14 cellular contexts compared by ENCODE assay signal in the genomic region with DNA sequence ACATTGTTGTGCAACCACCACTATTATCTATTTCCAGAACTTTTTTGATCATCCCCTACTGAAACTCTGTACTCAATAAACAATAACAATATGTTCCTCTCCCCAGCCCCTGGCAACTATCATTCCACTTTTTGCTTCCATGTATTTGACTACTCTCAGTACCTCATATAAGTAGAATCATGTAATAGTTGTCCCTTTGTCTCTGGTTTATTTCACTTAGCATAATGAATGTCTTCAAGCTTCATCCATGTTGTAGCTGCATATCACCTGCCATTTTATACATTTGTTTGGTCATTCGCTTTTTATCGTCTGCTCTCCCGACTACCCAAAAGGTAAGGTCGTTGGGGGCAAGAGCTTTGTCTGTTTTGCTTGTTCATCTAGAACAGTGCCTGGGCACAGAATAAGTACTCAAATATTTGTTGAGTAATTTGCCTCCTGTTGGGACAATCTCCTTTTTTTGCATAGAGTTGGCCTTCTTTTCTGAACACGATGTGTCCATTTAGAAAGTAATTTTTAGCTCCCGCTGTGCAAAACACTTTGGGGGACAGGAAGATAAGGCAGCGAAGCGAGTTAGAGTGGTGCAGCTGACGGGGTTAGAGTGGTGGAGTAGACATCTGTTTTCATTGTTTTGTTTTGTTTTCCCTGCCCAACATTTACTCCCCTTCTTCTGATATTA.
DNase-seq lines count a peak whose midpoint lies in the region; ATAC-seq and TF ChIP-seq lines count a peak whose summit lies in the region.
"Had no signal": no experiment of that assay in that cellular context is flagged by ENCODE, and none has a peak within 500 bp of the region (broad histone marks: within the 10 kb centered on the region; RNA-seq: fewer than 3 reads in every experiment).

No MANE protein-coding gene starts in this region.

- in situ Hi-C loops in HAP-1 (cut with MboI; ENCODE audit: low sequenced_read_pairs): no loop called here

- 41 to 53% methylated on average over 9 of the region's 9 CpGs for WGBS in heart right ventricle, 2 donors
- 47 to 64% methylated on average over 9 of the region's 9 CpGs for WGBS in testis, 2 donors

- intact Hi-C loops in heart right ventricle (cut with DNase I): no loop called here
- intact Hi-C loops in testis (cut with DNase I; ENCODE audit: low total_unique reads): no loop called here

- DNase-seq in NCI-H2227 treated with DMSO at 0.1 percent for 48 hours (lab: John Stamatoyannopoulos, UW): peak; percentile 9
- no peak for DNase-seq in heart right ventricle
- DNase-seq in testis: no peak
- no peak for DNase-seq in HAP-1 (ENCODE audit: low spot score in 2 of 2)
- DNase-seq in GDM1 (lab: John Stamatoyannopoulos, UW): no peak
- no peak for DNase-seq in foreskin keratinocyte
- no peak for DNase-seq in T1000 (lab: John Stamatoyannopoulos, UW)
- DNase-seq: activated naive CD4-positive, alpha-beta T cell treated with anti-CD3 and anti-CD28 coated beads for 36 hours; hippocampal formation; left cardiac atrium; naive B cell; NCI-H526; stimulated activated CD4-positive, alpha-beta T cell treated with anti-CD3 and anti-CD28 coated beads, Interleukin-1b, Interleukin-23, amount 100 ng/mL, for 48 hours had no signal

- H3K27ac ChIP-seq in HEK293 (ENCODE audit: extremely low read depth, low read depth, low read length) (no peak overlapping the region), heart right ventricle (peak overlapping the region in 9 of 10 donors; percentile 14 to 82 (median 67)), testis (peak overlapping the region; percentile 45 to 89), foreskin keratinocyte (no peak overlapping the region)

- TF ChIP-seq CTCF in HEK293 (tag by site-specific recombination; IDR thresholded peaks at IDR 0.05): no peak
- TF ChIP-seq CTCF in heart right ventricle (IDR thresholded peaks at IDR 0.05): no peak
- no peak for TF ChIP-seq CTCF in testis (IDR thresholded peaks at IDR 0.05)
- TF ChIP-seq CTCF in foreskin keratinocyte (conservative IDR thresholded peaks at IDR 0.05): no peak

- peaks cover 6% of the 10 kb centered on the region for H3K4me1 ChIP-seq in HEK293 (ENCODE audit: control insufficient read depth, insufficient read depth, low read length)
- peaks cover 4 to 47% (median 24%) of the 10 kb centered on the region in 9 donors for H3K4me1 ChIP-seq in heart right ventricle
- peaks cover 42% of the 10 kb centered on the region for H3K4me1 ChIP-seq in testis
- H3K4me1 ChIP-seq in HAP-1: peaks cover 3% of the 10 kb centered on the region
- H3K4me1 ChIP-seq in foreskin keratinocyte: no peaks in the 10 kb centered on the region

- no peak for TF ChIP-seq POLR2A in testis (IDR thresholded peaks at IDR 0.05)

- no peaks in the 10 kb centered on the region for H3K9me3 ChIP-seq in HEK293 (ENCODE audit: control insufficient read depth, insufficient read depth, low read depth, low read length)
- peaks cover 0 to 11% (median 0%) of the 10 kb centered on the region in 11 donors for H3K9me3 ChIP-seq in heart right ventricle
- H3K9me3 ChIP-seq in testis: no peaks in the 10 kb centered on the region
- H3K9me3 ChIP-seq in HAP-1: 0 out of 2 replicates have a peak, but pooled peaks cover 3% of the 10 kb centered on the region

- POLR2A ChIA-PET in HEK293 (lab: Yijun Ruan, JAX): no interaction called here

- H3K36me3 ChIP-seq in HEK293 (ENCODE audit: control insufficient read depth in 2 of 2, insufficient read depth in 1 of 2, low read length in 2 of 2): no peaks in the 10 kb centered on the region
- H3K36me3 ChIP-seq in heart right ventricle: no peaks in the 10 kb centered on the region
- H3K36me3 ChIP-seq in testis (ENCODE audit: low read depth, missing control alignments): no peaks in the 10 kb centered on the region
- no peaks in the 10 kb centered on the region for H3K36me3 ChIP-seq in HAP-1 (replicated peaks)

- CTCF ChIA-PET in HEK293 (lab: Yijun Ruan, JAX): interaction anchor here (1.0 to 1.1 kb wide), 2 partner anchors 9 to 60 kb away, joined by 3 to 8 read pairs; no protein-coding TSS in a partner anchor

- H3K4me3 ChIP-seq in HEK293 (ENCODE audit: low read depth, low read length) (no peak overlapping the region), heart right ventricle (no peak overlapping the region), testis (no peak overlapping the region), HAP-1 (no peak overlapping the region)

- H3K27me3 ChIP-seq in heart right ventricle (no peaks in the 10 kb centered on the region), testis (no peaks in the 10 kb centered on the region), HAP-1 (ENCODE audit: low read depth) (no peaks in the 10 kb centered on the region), foreskin keratinocyte (no peaks in the 10 kb centered on the region)

- peak in 1 of 8 donors; percentile 69 for ATAC-seq in heart right ventricle
- ATAC-seq in foreskin keratinocyte: no peak

TF ChIP-seq in HEK293, 187 proteins besides CTCF, POLR2A, EP300 and RAD21:
- no peak for TF ChIP-seq TCF7L2 (IDR thresholded peaks at IDR 0.05; ENCODE audit: borderline replicate concordance, low read depth, low read length)
- TF ChIP-seq WT1 (tag by site-specific recombination; IDR thresholded peaks at IDR 0.05): 0 out of 2 replicates have a peak, but pooled peaks have one; percentile 20

Comparison
In these comparisons a context has a peak if more than half of its experiments do, and no peak if none do; other contexts are left out.
1. H3K27ac ChIP-seq: peak in heart right ventricle (9 of 10) and testis (2 of 2); none in HEK293 (single experiment) and foreskin keratinocyte (single experiment).